ENCODE assay signal across 23 cellular contexts in the genomic region with DNA sequence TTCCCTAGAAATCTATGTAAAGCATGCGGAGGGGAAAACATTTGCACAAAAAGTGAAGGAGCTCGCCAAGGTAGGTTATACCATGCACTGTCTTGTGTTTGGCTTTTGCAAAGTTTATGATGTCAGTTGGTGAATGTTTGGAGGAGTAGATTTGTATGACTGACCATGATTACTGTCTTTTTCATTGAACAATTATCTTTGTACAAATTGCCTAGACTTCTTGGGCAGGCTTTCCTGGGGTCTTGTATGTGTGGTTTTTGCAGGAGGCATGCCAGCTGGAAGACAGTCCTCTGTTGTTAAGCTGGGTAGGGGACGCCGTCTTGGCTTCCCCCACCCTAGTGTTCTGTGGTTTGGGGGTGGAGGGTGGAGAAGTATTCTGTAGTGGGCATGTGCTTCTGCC.
DNase-seq lines count a peak whose midpoint lies in the region; ATAC-seq and TF ChIP-seq lines count a peak whose summit lies in the region.
"Had no signal": no experiment of that assay in that cellular context is flagged by ENCODE, and none has a peak within 500 bp of the region (broad histone marks: within the 10 kb centered on the region; RNA-seq: fewer than 3 reads in every experiment).

No MANE protein-coding gene starts in this region.

- no peaks in the 10 kb centered on the region for H3K9me3 ChIP-seq in BLaER1
- no peaks in the 10 kb centered on the region for H3K9me3 ChIP-seq in HUES64 (ENCODE audit: insufficient read depth, low read depth, low read length)
- H3K9me3 ChIP-seq in hepatocyte (ENCODE audit: low read depth): no peaks in the 10 kb centered on the region
- no peaks in the 10 kb centered on the region for H3K9me3 ChIP-seq in left lung
- H3K9me3 ChIP-seq: esophagus squamous epithelium, sigmoid colon, suprapubic skin had no signal

- TF ChIP-seq CTCF in hepatocyte (IDR thresholded peaks at IDR 0.05; ENCODE audit: poor library complexity): no peak
- no peak for TF ChIP-seq CTCF in neural crest cell (conservative IDR thresholded peaks at IDR 0.05)
- TF ChIP-seq CTCF in left lung (IDR thresholded peaks at IDR 0.05): no peak

- peaks cover 5% of the 10 kb centered on the region for H3K36me3 Mint-ChIP-seq in neural crest cell (ENCODE audit: low read depth)
- H3K36me3 Mint-ChIP-seq: CD4-positive, alpha-beta memory T cell; stimulated activated effector memory CD8-positive, alpha-beta T cell treated with anti-CD3 and anti-CD28 coated beads, Interleukin-12 subunit alpha, Interleukin-12 subunit beta, amount 100 ng/mL, for 72 hours had no signal

- H3K79me2 ChIP-seq in hepatocyte: no peaks in the 10 kb centered on the region
- H3K79me2 ChIP-seq: parathyroid adenoma had no signal

- H3K36me3 ChIP-seq in BLaER1 (no peaks in the 10 kb centered on the region), HUES64 (ENCODE audit: insufficient read depth, low read length) (no peaks in the 10 kb centered on the region), hepatocyte (replicated peaks; ENCODE audit: insufficient read depth, low read depth) (no peaks in the 10 kb centered on the region), left lung (no peaks in the 10 kb centered on the region)
- H3K36me3 ChIP-seq: esophagus squamous epithelium, sigmoid colon, suprapubic skin had no signal

- H3K27ac Mint-ChIP-seq in neural crest cell (ENCODE audit: unreplicated experiment): peak overlapping the region; percentile 92
- H3K27ac Mint-ChIP-seq: activated naive CD4-positive, alpha-beta T cell treated with anti-CD3 and anti-CD28 coated beads for 36 hours; stimulated activated effector memory CD8-positive, alpha-beta T cell treated with anti-CD3 and anti-CD28 coated beads, Interleukin-12 subunit alpha, Interleukin-12 subunit beta, amount 100 ng/mL, for 72 hours had no signal

- H3K4me3 ChIP-seq in BLaER1: no peak overlapping the region
- peak overlapping the region; percentile 45 for H3K4me3 ChIP-seq in HUES64 (ENCODE audit: low read length)
- H3K4me3 ChIP-seq in hepatocyte: no peak overlapping the region
- no peak overlapping the region for H3K4me3 ChIP-seq in left lung
- H3K4me3 ChIP-seq: esophagus squamous epithelium, sigmoid colon, suprapubic skin had no signal

- no peaks in the 10 kb centered on the region for H3K27me3 Mint-ChIP-seq in neural crest cell (ENCODE audit: low read depth)

- H3K9ac ChIP-seq in BLaER1: no peak overlapping the region
- H3K9ac ChIP-seq in HUES64 (ENCODE audit: low read depth, low read length): no peak overlapping the region
- H3K9ac ChIP-seq: parathyroid adenoma had no signal

- peaks cover 78% of the 10 kb centered on the region for H3K4me1 Mint-ChIP-seq in neural crest cell

- H3K4me1 ChIP-seq in BLaER1 (peaks cover 26% of the 10 kb centered on the region), HUES64 (ENCODE audit: insufficient read depth, low read length) (peaks cover 40% of the 10 kb centered on the region), hepatocyte (ENCODE audit: insufficient read depth) (peaks cover 7% of the 10 kb centered on the region), left lung (no peaks in the 10 kb centered on the region)
- H3K4me1 ChIP-seq: parathyroid adenoma had no signal

- 12% methylated on average over 4 of the region's 4 CpGs for WGBS in HUES64
- 7% methylated on average over 4 of the region's 4 CpGs for WGBS in hepatocyte (ENCODE audit: low lambda C conversion rate, missing lambda C conversion rate)

- H3K9me3 Mint-ChIP-seq in neural crest cell: no peaks in the 10 kb centered on the region
- H3K9me3 Mint-ChIP-seq: activated naive CD4-positive, alpha-beta T cell treated with anti-CD3 and anti-CD28 coated beads for 36 hours; CD4-positive, alpha-beta memory T cell; stimulated activated effector memory CD8-positive, alpha-beta T cell treated with anti-CD3 and anti-CD28 coated beads, Interleukin-12 subunit alpha, Interleukin-12 subunit beta, amount 100 ng/mL, for 72 hours had no signal

- intact Hi-C loops in left lung (cut with DNase I): no loop called here

- H3K27me3 ChIP-seq in BLaER1 (peaks cover 35% of the 10 kb centered on the region), HUES64 (ENCODE audit: insufficient read depth, low read length) (peaks cover 31% of the 10 kb centered on the region), hepatocyte (peaks cover 80% of the 10 kb centered on the region), left lung (peaks cover 30 to 89% of the 10 kb centered on the region in 2 donors)

- H3K4me2 ChIP-seq in BLaER1 (peak overlapping the region; percentile 17; the same call in 1 of the 2 replicates), hepatocyte (peak overlapping the region; percentile 63)

- DNase-seq in hepatocyte (ENCODE audit: low spot score) (no peak), neural crest cell (ENCODE audit: low read depth, low spot score) (no peak), left lung (no peak)
- DNase-seq in effector CD8-positive, alpha-beta T cell (lab: John Stamatoyannopoulos, UW): no peak
- DNase-seq: activated CD4-positive, alpha-beta T cell treated with anti-CD3 and anti-CD28 coated beads for 1 hour; activated naive CD4-positive, alpha-beta T cell treated with anti-CD3 and anti-CD28 coated beads for 36 hours; activated T-cell treated with anti-CD3 and anti-CD28 coated beads, Interleukin-2, amount 50 U/mL, for 48 hours; CD4-positive, alpha-beta memory T cell; cerebellar nuclear complex; DMS153; esophagus squamous epithelium; GOT3; NCI-H1048; NCI-H187 treated with DMSO at 0.1 percent for 48 hours; NCI-H446; sigmoid colon had no signal

- H4K20me1 ChIP-seq in BLaER1: no peaks in the 10 kb centered on the region
- H4K20me1 ChIP-seq in hepatocyte (ENCODE audit: insufficient read depth, poor library complexity, severe bottlenecking): no peaks in the 10 kb centered on the region

- H2AFZ ChIP-seq in hepatocyte: no peak overlapping the region
- H2AFZ ChIP-seq: parathyroid adenoma had no signal

- H3K27ac ChIP-seq in BLaER1 (no peak overlapping the region), HUES64 (ENCODE audit: low read depth, low read length) (no peak overlapping the region), hepatocyte (no peak overlapping the region), left lung (no peak overlapping the region)
- H3K27ac ChIP-seq: esophagus squamous epithelium, parathyroid adenoma, sigmoid colon, suprapubic skin had no signal

- H3K4me3 Mint-ChIP-seq in neural crest cell: peak overlapping the region; percentile 90
- H3K4me3 Mint-ChIP-seq: activated naive CD4-positive, alpha-beta T cell treated with anti-CD3 and anti-CD28 coated beads for 36 hours; stimulated activated effector memory CD8-positive, alpha-beta T cell treated with anti-CD3 and anti-CD28 coated beads, Interleukin-12 subunit alpha, Interleukin-12 subunit beta, amount 100 ng/mL, for 72 hours had no signal

- no peaks in the 10 kb centered on the region for H3K9me2 ChIP-seq in hepatocyte (replicated peaks; ENCODE audit: insufficient read depth)

- ATAC-seq in left lung (no peak), HG02852 (IDR thresholded peaks at IDR 0.05; ENCODE audit: unreplicated experiment) (no peak), GM19395 (IDR thresholded peaks at IDR 0.05; ENCODE audit: unreplicated experiment) (no peak)
- ATAC-seq: stimulated activated effector memory CD8-positive, alpha-beta T cell treated with anti-CD3 and anti-CD28 coated beads, Interleukin-12 subunit alpha, Interleukin-12 subunit beta, amount 100 ng/mL, for 72 hours had no signal
